21 cellular contexts compared by ENCODE assay signal in the genomic region with DNA sequence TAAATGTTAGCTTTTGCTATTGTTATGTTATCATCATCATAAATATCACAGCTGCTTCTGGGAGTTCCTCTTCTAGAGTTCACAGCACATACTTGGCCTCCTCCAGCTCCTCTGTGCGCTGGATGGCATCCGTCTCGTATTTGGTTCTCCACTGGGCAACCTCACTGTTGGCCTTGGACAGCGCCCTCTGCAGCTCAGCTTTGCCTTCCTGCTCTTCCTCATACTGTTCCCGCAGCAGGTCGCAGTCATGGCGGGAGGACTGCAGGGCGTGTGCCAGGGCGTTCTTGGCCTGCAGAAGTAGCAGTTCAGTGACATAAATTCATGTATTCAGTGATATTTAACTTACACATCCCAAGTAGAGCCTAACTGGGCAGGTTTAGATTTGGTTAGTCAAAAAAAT. TPM values are rescaled to one million over a fixed set of nuclear protein-coding genes. Genes with fewer than 3 reads are reported as not detected.
"Had no signal": no experiment of that assay in that cellular context is flagged by ENCODE, and none has a peak within 500 bp of the region (broad histone marks: within the 10 kb centered on the region; RNA-seq: fewer than 3 reads in every experiment).

No MANE protein-coding gene starts in this region.

- DNase-seq: activated CD4-positive, alpha-beta T cell treated with anti-CD3 and anti-CD28 coated beads, Interleukin-2, amount 10 ng/mL, durations not matched to agents 7 days and 5 days; activated CD8-positive, alpha-beta T cell treated with anti-CD3 and anti-CD28 coated beads, Interleukin-2, amount 10 ng/mL, durations not matched to agents 7 days and 5 days; activated naive CD4-positive, alpha-beta T cell treated with anti-CD3 and anti-CD28 coated beads for 36 hours; activated T-cell treated with anti-CD3 and anti-CD28 coated beads, Interleukin-2, amount 50 U/mL, for 4 hours; anterior cingulate cortex; central memory CD4-positive, alpha-beta T cell; colonic mucosa; foreskin keratinocyte; naive thymus-derived CD4-positive, alpha-beta T cell; pancreas; sigmoid colon; stimulated activated CD4-positive, alpha-beta T cell treated with anti-CD3 and anti-CD28 coated beads, Interleukin-4, amount 100 ng/mL, for 24 hours; stomach; T-helper 9 cell had no signal

- ATAC-seq: activated CD4-positive, CD25-positive, alpha-beta regulatory T cell treated with anti-CD3 and anti-CD28 coated beads, Interleukin-2, amount 50 U/mL, for 24 hours; activated CD8-positive, alpha-beta T cell treated with anti-CD3 and anti-CD28 coated beads, Interleukin-2, amount 10 ng/mL, durations not matched to agents 7 days and 5 days; activated T-cell treated with anti-CD3 and anti-CD28 coated beads, Interleukin-2, amount 50 U/mL, for 4 hours; foreskin keratinocyte; mucosa of descending colon; naive thymus-derived CD4-positive, alpha-beta T cell; pancreas; stimulated activated effector memory CD8-positive, alpha-beta T cell treated with anti-CD3 and anti-CD28 coated beads, Interleukin-12 subunit alpha, Interleukin-12 subunit beta, amount 100 ng/mL, for 72 hours had no signal

- H3K9me3 ChIP-seq: colonic mucosa, mucosa of descending colon, pancreas, sigmoid colon, stomach had no signal

- H3K36me3 ChIP-seq: colonic mucosa, pancreas, sigmoid colon, stomach had no signal

- H3K4me3 ChIP-seq: colonic mucosa, mucosa of descending colon, pancreas, sigmoid colon, stomach had no signal

- H3K4me1 ChIP-seq: colonic mucosa, foreskin keratinocyte, pancreas, sigmoid colon, stomach had no signal

- FAIRE-seq: pancreas had no signal

- H3K27me3 ChIP-seq: colonic mucosa, foreskin keratinocyte, pancreas, sigmoid colon had no signal

- H3K27ac ChIP-seq: colonic mucosa, foreskin keratinocyte, pancreas, sigmoid colon, stomach had no signal

RNA-seq across cellular contexts. Expression of a gene that starts 23.4 kb away (rescaled TPM):
- total RNA-seq: activated CD4-positive, alpha-beta T cell treated with anti-CD3 and anti-CD28 coated beads, Interleukin-2, amount 10 ng/mL, durations not matched to agents 7 days and 5 days; activated CD8-positive, alpha-beta T cell treated with anti-CD3 and anti-CD28 coated beads, Interleukin-2, amount 10 ng/mL, durations not matched to agents 7 days and 5 days; activated naive CD4-positive, alpha-beta T cell treated with anti-CD3 and anti-CD28 coated beads for 36 hours; activated T-cell treated with anti-CD3 and anti-CD28 coated beads, Interleukin-2, amount 50 U/mL, for 4 hours; colonic mucosa; epithelial cell of proximal tubule; fibroblast of lung; foreskin keratinocyte; mucosa of descending colon; naive thymus-derived CD4-positive, alpha-beta T cell; pancreas; sigmoid colon; stomach; temporal lobe had no signal
- polyA plus RNA-seq: fibroblast of lung; foreskin keratinocyte; liver; naive thymus-derived CD4-positive, alpha-beta T cell; pancreas; sigmoid colon had no signal

RNA-seq across cellular contexts. Expression of a gene that starts 25.5 kb away (rescaled TPM):
- total RNA-seq: activated CD4-positive, alpha-beta T cell treated with anti-CD3 and anti-CD28 coated beads, Interleukin-2, amount 10 ng/mL, durations not matched to agents 7 days and 5 days; activated CD8-positive, alpha-beta T cell treated with anti-CD3 and anti-CD28 coated beads, Interleukin-2, amount 10 ng/mL, durations not matched to agents 7 days and 5 days; activated naive CD4-positive, alpha-beta T cell treated with anti-CD3 and anti-CD28 coated beads for 36 hours; activated T-cell treated with anti-CD3 and anti-CD28 coated beads, Interleukin-2, amount 50 U/mL, for 4 hours; epithelial cell of proximal tubule; fibroblast of lung; foreskin keratinocyte; liver; naive thymus-derived CD4-positive, alpha-beta T cell; pancreas; sigmoid colon; temporal lobe had no signal
- polyA plus RNA-seq: fibroblast of lung; foreskin keratinocyte; liver; naive thymus-derived CD4-positive, alpha-beta T cell; pancreas had no signal
